ENCODE assay signal across 25 cellular contexts in the genomic region with DNA sequence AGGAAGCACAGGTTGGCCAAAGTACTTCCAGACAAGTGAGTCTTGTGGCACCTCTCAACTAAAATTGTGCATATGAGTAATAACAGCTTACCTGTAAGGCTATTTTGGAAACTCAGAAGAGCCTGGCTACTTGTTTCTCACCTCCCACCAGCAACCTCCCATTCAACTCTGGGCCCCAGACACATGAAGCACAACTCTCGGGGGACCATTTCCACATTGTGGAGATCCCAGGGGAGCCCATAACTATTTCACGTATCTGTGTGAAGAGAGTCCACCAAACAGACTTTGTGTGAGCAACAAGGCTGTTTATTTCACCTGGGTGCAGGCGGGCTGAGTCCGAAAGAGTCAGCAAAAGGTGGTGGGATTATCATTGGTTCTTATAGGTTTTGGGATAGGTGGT. TPM values are rescaled to one million over a fixed set of nuclear protein-coding genes. Genes with fewer than 3 reads are reported as not detected.
A peak's percentile ranks its signal among the peaks of the same experiment; 100 is the strongest.
DNase-seq lines count a peak whose midpoint lies in the region; ATAC-seq, FAIRE-seq and TF ChIP-seq lines count a peak whose summit lies in the region.
"Had no signal": no experiment of that assay in that cellular context is flagged by ENCODE, and none has a peak within 500 bp of the region (broad histone marks: within the 10 kb centered on the region; RNA-seq: fewer than 3 reads in every experiment).

No MANE protein-coding gene starts in this region.

- H4K20me1 ChIP-seq in GM12878 (ENCODE audit: control insufficient read depth, insufficient read depth), result no peaks in the 10 kb centered on the region
- H4K20me1 ChIP-seq: BLaER1 had no signal

- H3K4me3 ChIP-seq in GM12865 (ENCODE audit: low read depth, low read length), result no peak overlapping the region
- no peak overlapping the region for H3K4me3 ChIP-seq in NB4 (ENCODE audit: low read depth, low read length)
- H3K4me3 ChIP-seq in GM12878, result no peak overlapping the region
- H3K4me3 ChIP-seq: BLaER1 had no signal

- no peak for ATAC-seq in GM12878
- ATAC-seq in HG02623 (IDR thresholded peaks at IDR 0.05; ENCODE audit: unreplicated experiment), result no peak

- H3K27me3 ChIP-seq in GM12878 (replicated peaks in 1 of 2; ENCODE audit: control insufficient read depth in 2 of 2, insufficient read depth in 2 of 2, low read length in 1 of 2), result no peaks in the 10 kb centered on the region
- H3K27me3 ChIP-seq: BE2C, BLaER1 had no signal

- no peak for TF ChIP-seq EP300 in GM12878 (IDR thresholded peaks at IDR 0.05; ENCODE audit: borderline replicate concordance in 1 of 2, control insufficient read depth in 1 of 2, low read depth in 2 of 2, low read length in 2 of 2)

- CTCF ChIA-PET in GM12878 (lab: Yijun Ruan, JAX), result interaction anchor here (1.2 to 2.0 kb wide), 4 partner anchors 9 to 61 kb away, joined by 3 to 6 read pairs (median 4); no protein-coding TSS in a partner anchor

- TF ChIP-seq POLR2A in NB4 (IDR thresholded peaks at IDR 0.05; ENCODE audit: extremely low read depth, insufficient read length) (no peak), GM12878 (IDR thresholded peaks at IDR 0.05; ENCODE audit: low read depth, low read length) (no peak)

- H3K9me3 ChIP-seq in GM12878 (replicated peaks; ENCODE audit: control insufficient read depth, insufficient read depth, low read length), result no peaks in the 10 kb centered on the region
- H3K9me3 ChIP-seq: BE2C, BLaER1 had no signal

- POLR2A ChIA-PET in GM12878 (lab: Charles Lee), result interaction anchor here (0.6 to 1.2 kb wide), 4 partner anchors 9 to 591 kb away, joined by 3 to 5 read pairs (median 3); a partner anchor contains a TSS

- intact Hi-C loops in GM12878 (cut with micrococcal nuclease; ENCODE audit: unreplicated experiment), result no loop called here

- no peak for TF ChIP-seq RAD21 in GM12878 (IDR thresholded peaks at IDR 0.05; ENCODE audit: insufficient read depth, low read depth, low read length)

- DNase-seq in GM12865 (ENCODE audit: low read depth) (peak; percentile 44), NB4 (ENCODE audit: low read depth) (peak; percentile 59), GM12878 (ENCODE audit: low read depth, low spot score) (no peak), kidney tubule cell (ENCODE audit: low spot score) (no peak), HPDE6-E6E7 (ENCODE audit: extremely low spot score) (no peak)
- DNase-seq: 8988T; ACHN; BE2C; C1 segment of cervical spinal cord; CD4-positive, alpha-beta memory T cell; CD4-positive, CD25-positive, alpha-beta regulatory T cell; CD8-positive, alpha-beta memory T cell; COR-L47; DMS 273 treated with DMSO at 0.1 percent for 48 hours; DMS153; DMS53; DMS79; DND-41; EL; GDM1 had no signal

- no peak overlapping the region for H2AFZ ChIP-seq in GM12878 (ENCODE audit: control insufficient read depth, low read depth, low read length)

- SMC1A ChIA-PET in GM12878 (lab: Charles Lee; ENCODE audit: uncharacterized antibody, unreplicated experiment), result interaction anchor here (0.9 to 1.5 kb wide), 3 partner anchors 9 to 50 kb away, joined by 6 read pairs; no protein-coding TSS in a partner anchor

- RAD21 ChIA-PET in GM12878 (lab: Charles Lee; ENCODE audit: unreplicated experiment), result interaction anchor here (1.0 to 1.4 kb wide), 2 partner anchors 13 to 60 kb away, joined by 3 to 4 read pairs; no protein-coding TSS in a partner anchor

- BruUV-seq in GM12878 (replicated peaks; lab: Mats Ljungman, UMichigan), result no TSS peak

- no peaks in the 10 kb centered on the region for H3K4me1 ChIP-seq in GM12878 (ENCODE audit: control insufficient read depth, insufficient read depth, low read length)
- H3K4me1 ChIP-seq: BE2C had no signal

- no peak for FAIRE-seq in GM12878 (lab: Jason Lieb, UNC)
- FAIRE-seq: A204.1, GM12892, GM18507 had no signal

- H3K27ac ChIP-seq in GM12878 (ENCODE audit: control insufficient read depth, insufficient read depth), result no peak overlapping the region
- H3K27ac ChIP-seq: BLaER1 had no signal

- in situ Hi-C loops in GM12878 (cut with MboI), result no loop called here

- 24% methylated on average over 4 of the region's 4 CpGs for WGBS in GM12878 (ENCODE audit: insufficient coverage, insufficient replicate concordance, low lambda C conversion rate, missing lambda C conversion rate)

- peaks cover 0 to 4% of the 10 kb centered on the region in 2 experiments; a peak in 1 of 4 replicates for H3K36me3 ChIP-seq in GM12878 (ENCODE audit: control insufficient read depth in 2 of 2, insufficient read depth in 2 of 2, low read length in 1 of 2)

- no peak overlapping the region for H3K9ac ChIP-seq in GM12878 (ENCODE audit: control insufficient read depth, insufficient read depth, low read length)
- H3K9ac ChIP-seq: BLaER1 had no signal

- no peak overlapping the region for H3K4me2 ChIP-seq in GM12878 (ENCODE audit: control insufficient read depth, insufficient read depth)
- H3K4me2 ChIP-seq: BLaER1 had no signal

- peaks cover 4% of the 10 kb centered on the region for H3K79me2 ChIP-seq in GM12878 (ENCODE audit: control insufficient read depth, insufficient read depth, low read length)

- TF ChIP-seq CTCF in GM12865 (IDR thresholded peaks at IDR 0.05; ENCODE audit: insufficient read depth, low read depth, low read length, missing control alignments) (no peak), NB4 (IDR thresholded peaks at IDR 0.05; ENCODE audit: low read depth, low read length) (no peak), GM12878 (IDR thresholded peaks at IDR 0.05 in 2 of 3, conservative IDR thresholded peaks at IDR 0.05 in 1 of 3; ENCODE audit: control insufficient read depth in 2 of 3, extremely low read depth in 1 of 3, insufficient read depth in 1 of 3, low read depth in 3 of 3, low read length in 3 of 3) (no peak)

TF ChIP-seq in GM12878, 131 proteins besides CTCF, POLR2A, EP300 and RAD21:
- TF ChIP-seq CBX3 (IDR thresholded peaks at IDR 0.05; ENCODE audit: borderline replicate concordance, low read depth), result no peak
- no peak for TF ChIP-seq HDAC2 (IDR thresholded peaks at IDR 0.05)
- TF ChIP-seq YBX1 (IDR thresholded peaks at IDR 0.05), result 0 out of 2 replicates have a peak, but pooled peaks have one; percentile 39
- TF ChIP-seq ATF7 (IDR thresholded peaks at IDR 0.05; ENCODE audit: low read depth), result peak; percentile 30; the same call in 1 of the 2 replicates
- peak; percentile 43 to 50; a peak in 2 of 4 replicates for TF ChIP-seq IKZF2 (IDR thresholded peaks at IDR 0.05)
- TF ChIP-seq, protein P1, sequence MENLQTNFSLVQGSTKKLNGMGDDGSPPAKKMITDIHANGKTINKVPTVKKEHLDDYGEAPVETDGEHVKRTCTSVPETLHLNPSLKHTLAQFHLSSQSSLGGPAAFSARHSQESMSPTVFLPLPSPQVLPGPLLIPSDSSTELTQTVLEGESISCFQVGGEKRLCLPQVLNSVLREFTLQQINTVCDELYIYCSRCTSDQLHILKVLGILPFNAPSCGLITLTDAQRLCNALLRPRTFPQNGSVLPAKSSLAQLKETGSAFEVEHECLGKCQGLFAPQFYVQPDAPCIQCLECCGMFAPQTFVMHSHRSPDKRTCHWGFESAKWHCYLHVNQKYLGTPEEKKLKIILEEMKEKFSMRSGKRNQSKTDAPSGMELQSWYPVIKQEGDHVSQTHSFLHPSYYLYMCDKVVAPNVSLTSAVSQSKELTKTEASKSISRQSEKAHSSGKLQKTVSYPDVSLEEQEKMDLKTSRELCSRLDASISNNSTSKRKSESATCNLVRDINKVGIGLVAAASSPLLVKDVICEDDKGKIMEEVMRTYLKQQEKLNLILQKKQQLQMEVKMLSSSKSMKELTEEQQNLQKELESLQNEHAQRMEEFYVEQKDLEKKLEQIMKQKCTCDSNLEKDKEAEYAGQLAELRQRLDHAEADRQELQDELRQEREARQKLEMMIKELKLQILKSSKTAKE (IDR thresholded peaks at IDR 0.05; ENCODE audit: low read depth, poor library complexity, severe bottlenecking), result peak; percentile 20
- no peak for TF ChIP-seq SIX5 (IDR thresholded peaks at IDR 0.05; ENCODE audit: low read depth, low read length, severe bottlenecking)
- peak in 1 of 2 experiments; percentile 32; a peak in 1 of 4 replicates for TF ChIP-seq BHLHE40 (IDR thresholded peaks at IDR 0.05; ENCODE audit: borderline replicate concordance in 1 of 2, low read depth in 2 of 2, low read length in 1 of 2)
- TF ChIP-seq IKZF1 (conservative IDR thresholded peaks at IDR 0.05), result peak; percentile 47; the same call in 1 of the 2 replicates
- TF ChIP-seq FOXM1 (IDR thresholded peaks at IDR 0.05; ENCODE audit: low read depth, low read length), result no peak
- TF ChIP-seq MTA2 (IDR thresholded peaks at IDR 0.05; ENCODE audit: low read depth), result peak; percentile 29; the same call in 1 of the 2 replicates
- TF ChIP-seq RUNX3 (IDR thresholded peaks at IDR 0.05; ENCODE audit: low read length), result no peak
- TF ChIP-seq MEF2B (IDR thresholded peaks at IDR 0.05; ENCODE audit: partially characterized antibody, poor library complexity, severe bottlenecking), result peak; percentile 97
- TF ChIP-seq MEF2A (IDR thresholded peaks at IDR 0.05; ENCODE audit: insufficient read depth, low read depth, low read length), result 0 out of 2 replicates have a peak, but pooled peaks have one; percentile 25
- TF ChIP-seq NR2F1 (conservative IDR thresholded peaks at IDR 0.05), result no peak
- peak; percentile 41; the same call in 1 of the 2 replicates for TF ChIP-seq GATAD2B (conservative IDR thresholded peaks at IDR 0.05; ENCODE audit: low read depth)
- TF ChIP-seq BMI1 (IDR thresholded peaks at IDR 0.05; ENCODE audit: borderline replicate concordance), result no peak

RNA-seq across cellular contexts. Expression of a gene that starts 5.2 kb away (rescaled TPM):
- total RNA-seq in GM12878 (2013; cell fraction: nucleolus; rRNA removed), result 108 and 130 TPM in 2 replicates
- total RNA-seq in GM12878 (2014; rRNA removed), result 49.0 and 62.2 TPM in 2 replicates
- total RNA-seq in GM12878 (2014; rRNA removed; fragmentation: Illumina TruSeq; extraction: Trizol), result 69.5 and 75.0 TPM in 2 replicates
- 67.1 and 68.2 TPM in 2 replicates for total RNA-seq in GM12878 (2021)
- 16.8 TPM for polyA plus RNA-seq in GM12878 (2011; ENCODE audit: low read depth)
- 57.6 and 92.4 TPM in 2 replicates for polyA plus RNA-seq in GM12878 (2011; rRNA removed)
- polyA plus RNA-seq in GM12878 (2011; cell fraction: cytosol; rRNA removed), result 14.7 and 18.8 TPM in 2 replicates
- polyA plus RNA-seq in GM12878 (2011; cell fraction: nucleus; rRNA removed), result 15.3 and 16.6 TPM in 2 replicates
- 44.1 and 44.2 TPM in 2 replicates for polyA plus RNA-seq in GM12878 (2012)
- polyA plus RNA-seq in GM12878 (2014; fragmentation: Illumina TruSeq; extraction: Trizol), result 63.4 and 83.0 TPM in 2 replicates
- polyA plus RNA-seq in GM12878 (2014; fragmentation: Nextera tagmentation; extraction: Ambion mirVana), result 10 to 100 TPM; 33.4 to 42.0 TPM
- polyA plus RNA-seq in GM12878 (2014; rRNA removed), result 43.2 and 51.1 TPM in 2 replicates
- polyA plus RNA-seq in GM12878 (2016; fragmentation: Nextera tagmentation; extraction: Ambion mirVana), result 10 to 100 TPM; 90.5 to 94.5 TPM
- 41.0 and 59.3 TPM in 2 replicates for polyA minus RNA-seq in GM12878 (2011; rRNA and poly(A)+ RNA removed)
- polyA minus RNA-seq in GM12878 (2011; cell fraction: cytosol; rRNA and poly(A)+ RNA removed), result 13.5 and 19.5 TPM in 2 replicates
- 17.3 and 18.5 TPM in 2 replicates for polyA minus RNA-seq in GM12878 (2011; cell fraction: nucleus; rRNA and poly(A)+ RNA removed)

Comparison
In these comparisons a context has a peak if more than half of its experiments do, and no peak if none do; other contexts are left out.
1. DNase-seq: peak in GM12865 (single experiment) and NB4 (single experiment); none in GM12878 (single experiment), kidney tubule cell (single experiment) and HPDE6-E6E7 (single experiment).